8 cellular contexts compared by ENCODE assay signal in genomic region chr1:174769961-174770549, GRCh38.
DNase-seq lines count a peak whose midpoint lies in the region; ATAC-seq and TF ChIP-seq lines count a peak whose summit lies in the region.

No MANE protein-coding gene starts in this region.

- no peak overlapping the region for H3K27ac ChIP-seq in PC-3 (ENCODE audit: low read length)

- H3K4me2 ChIP-seq in PC-3 (ENCODE audit: low read length): no peak overlapping the region

- no peak overlapping the region for H2AFZ ChIP-seq in PC-3 (ENCODE audit: low read length)

- intact Hi-C loops in PC-3 (cut with micrococcal nuclease) (loop anchor here (1.0 to 5.0 kb wide), 3 partner anchors 113 to 227 kb away; partner anchors contain the start of gene CACYBP), mucosa of descending colon (cut with DNase I, micrococcal nuclease) (loop anchor here in 1 of 2 donors (10.0 kb wide), 1 partner anchor 225 kb away; the partner anchor contains the start of gene CACYBP)

- H3K9ac ChIP-seq in PC-3 (ENCODE audit: low read length): no peak overlapping the region

- no peaks in the 10 kb centered on the region for H3F3A ChIP-seq in PC-3 (ENCODE audit: low read length, unreplicated experiment)

- H3K36me3 ChIP-seq in PC-3 (ENCODE audit: low read depth, low read length) (no peaks in the 10 kb centered on the region), mucosa of descending colon (ENCODE audit: low read depth) (no peaks in the 10 kb centered on the region)

- no peaks in the 10 kb centered on the region for H3K79me2 ChIP-seq in PC-3 (ENCODE audit: low read length)

- CTCF ChIA-PET in PC-3 (lab: Charles Lee): no interaction called here

- no peaks in the 10 kb centered on the region for H3K27me3 ChIP-seq in PC-3 (ENCODE audit: low read length)

- H3K9me2 ChIP-seq in PC-3 (replicated peaks; ENCODE audit: low read length): no peaks in the 10 kb centered on the region

- H4K20me1 ChIP-seq in PC-3 (ENCODE audit: low read length): no peaks in the 10 kb centered on the region

- no TSS peak for BruUV-seq in PC-3 (replicated peaks; lab: Mats Ljungman, UMichigan)

- H3K4me3 ChIP-seq in PC-3 (ENCODE audit: low read length) (no peak overlapping the region), mucosa of descending colon (no peak overlapping the region)

- no peaks in the 10 kb centered on the region for H3K4me1 ChIP-seq in PC-3 (ENCODE audit: insufficient read depth, low read length)
- H3K4me1 ChIP-seq in mucosa of descending colon (ENCODE audit: low read depth): peaks cover 4% of the 10 kb centered on the region

- DNase-seq in DMS53 (lab: John Stamatoyannopoulos, UW): peak; percentile 76
- peak; percentile 19 for DNase-seq in HuH-7.5 (ENCODE audit: low spot score)
- peak; percentile 54 for DNase-seq in PC-3
- DNase-seq in effector CD4-positive, alpha-beta T cell: peak; percentile 10
- peak in 1 of 3 donors; percentile 38 for DNase-seq in mucosa of descending colon

- peak; percentile 74 for TF ChIP-seq CTCF in PC-3 (conservative IDR thresholded peaks at IDR 0.05; ENCODE audit: low read depth, low read length)
- peak; percentile 36 for TF ChIP-seq CTCF in mucosa of descending colon (IDR thresholded peaks at IDR 0.05)

- H3K9me3 ChIP-seq in PC-3 (ENCODE audit: low read length): no peaks in the 10 kb centered on the region
- no peaks in the 10 kb centered on the region for H3K9me3 ChIP-seq in mucosa of descending colon

- ATAC-seq in PC-3: no peak
- ATAC-seq in mucosa of descending colon: peak; percentile 40
- no peak for ATAC-seq in HG02973 (IDR thresholded peaks at IDR 0.05; ENCODE audit: unreplicated experiment)
- ATAC-seq in HG03521 (IDR thresholded peaks at IDR 0.05; ENCODE audit: unreplicated experiment): no peak
- no peak for ATAC-seq in GM18909 (IDR thresholded peaks at IDR 0.05; ENCODE audit: poor library complexity, unreplicated experiment)

- POLR2A ChIA-PET in PC-3 (lab: Charles Lee; ENCODE audit: unreplicated experiment): interaction anchor here (0.7 kb wide), 1 partner anchor 15 kb away, joined by 6 read pairs; no protein-coding TSS in a partner anchor
